ENCODE assay signal across 9 cellular contexts in genomic region chr15:64695571-64695992, GRCh38.
DNase-seq lines count a peak whose midpoint lies in the region; ATAC-seq and TF ChIP-seq lines count a peak whose summit lies in the region.
"Had no signal": no experiment of that assay in that cellular context is flagged by ENCODE, and none has a peak within 500 bp of the region (broad histone marks: within the 10 kb centered on the region; RNA-seq: fewer than 3 reads in every experiment).

No MANE protein-coding gene starts in this region.

- H3K9me3 Mint-ChIP-seq in GM23338, result no peaks in the 10 kb centered on the region

- H3F3A ChIP-seq in GM23338 (replicated peaks; ENCODE audit: low read depth), result peaks cover 60% of the 10 kb centered on the region

- peak overlapping the region in 2 of 3 donors; percentile 46 to 62 for H3K9ac ChIP-seq in skeletal muscle tissue (ENCODE audit: low read depth in 1 of 3, low read length in 3 of 3)

- peak overlapping the region; percentile 33 for H3K27ac ChIP-seq in GM23338 (ENCODE audit: low read depth)
- peak overlapping the region; percentile 60 to 92 (median 88) for H3K27ac ChIP-seq in esophagus muscularis mucosa (replicated peaks in 1 of 4)
- peak overlapping the region; percentile 51 for H3K27ac ChIP-seq in skeletal muscle tissue (ENCODE audit: low read depth, low read length)

- no peak overlapping the region; the same call in 1 of the 2 replicates for H3K4me2 ChIP-seq in GM23338

- H3K4me3 ChIP-seq in GM23338 (no peak overlapping the region), esophagus muscularis mucosa (no peak overlapping the region), skeletal muscle tissue (ENCODE audit: low read length in 3 of 3) (peak overlapping the region in 1 of 3 donors; percentile 8)

- H3K27me3 ChIP-seq in GM23338 (ENCODE audit: insufficient read depth) (no peaks in the 10 kb centered on the region), esophagus muscularis mucosa (no peaks in the 10 kb centered on the region), skeletal muscle tissue (ENCODE audit: control insufficient read depth in 3 of 3, insufficient read depth in 3 of 3, low read length in 3 of 3) (no peaks in the 10 kb centered on the region)

- no peak for TF ChIP-seq POLR2A in esophagus muscularis mucosa (IDR thresholded peaks at IDR 0.05; ENCODE audit: low read depth)

- no peaks in the 10 kb centered on the region for H3K9me2 ChIP-seq in GM23338 (ENCODE audit: insufficient read depth)

- peaks cover 24% of the 10 kb centered on the region for H3K27me3 Mint-ChIP-seq in GM23338 (ENCODE audit: insufficient read depth, low read depth, poor library complexity)

- H3K9me3 ChIP-seq in esophagus muscularis mucosa (no peaks in the 10 kb centered on the region), skeletal muscle tissue (ENCODE audit: control insufficient read depth in 3 of 3, low read length in 3 of 3) (no peaks in the 10 kb centered on the region)

- peaks cover 89% of the 10 kb centered on the region for H3K36me3 Mint-ChIP-seq in GM23338 (ENCODE audit: low read depth)

- intact Hi-C loops in esophagus muscularis mucosa (cut with DNase I), result no loop called here

- H2AFZ ChIP-seq in GM23338, result no peak overlapping the region

- no peak for TF ChIP-seq EP300 in esophagus muscularis mucosa (IDR thresholded peaks at IDR 0.05)

- no peak for ATAC-seq in GM23338
- ATAC-seq in GM21529 (IDR thresholded peaks at IDR 0.05; ENCODE audit: unreplicated experiment), result no peak
- no peak for ATAC-seq in GM18909 (IDR thresholded peaks at IDR 0.05; ENCODE audit: poor library complexity, unreplicated experiment)

- peaks cover 45% of the 10 kb centered on the region for H3K4me1 ChIP-seq in GM23338 (ENCODE audit: insufficient read depth)
- H3K4me1 ChIP-seq in esophagus muscularis mucosa, result peaks cover 98 to 100% (median 100%) of the 10 kb centered on the region in 4 donors
- peaks cover 83 to 94% (median 87%) of the 10 kb centered on the region in 3 donors for H3K4me1 ChIP-seq in skeletal muscle tissue (ENCODE audit: control insufficient read depth in 3 of 3, insufficient read depth in 3 of 3, low read length in 3 of 3)

- DNase-seq in GM23338 (ENCODE audit: low spot score) (no peak), NOMO-1 treated with dmso at 0.1 percent for 144 hours (lab: John Stamatoyannopoulos, UW; ENCODE audit: unreplicated experiment) (peak; percentile 73), esophagus muscularis mucosa (ENCODE audit: extremely low spot score) (no peak), 8988T (no peak), DMS153 treated with DMSO at 0.1 percent for 48 hours (lab: John Stamatoyannopoulos, UW; ENCODE audit: unreplicated experiment) (no peak)
- DNase-seq: activated CD4-positive, alpha-beta T cell treated with anti-CD3 and anti-CD28 coated beads for 1 hour had no signal

- H3K4me3 Mint-ChIP-seq in GM23338, result peak overlapping the region; percentile 3; the same call in 1 of the 3 replicates

- 34% methylated on average over 6 of the region's 6 CpGs for WGBS in esophagus muscularis mucosa

- peaks cover 80% of the 10 kb centered on the region for H3K4me1 Mint-ChIP-seq in GM23338

- H3K79me2 ChIP-seq in GM23338 (replicated peaks; ENCODE audit: insufficient read depth), result peaks cover 98% of the 10 kb centered on the region

- H3K27ac Mint-ChIP-seq in GM23338, result peak overlapping the region; percentile 58; the same call in 1 of the 2 replicates

- peaks cover 82% of the 10 kb centered on the region for H4K20me1 ChIP-seq in GM23338 (replicated peaks; ENCODE audit: insufficient read depth)

- peaks cover 52% of the 10 kb centered on the region for H3K36me3 ChIP-seq in GM23338 (ENCODE audit: insufficient read depth)
- peaks cover 0 to 27% (median 20%) of the 10 kb centered on the region in 4 donors for H3K36me3 ChIP-seq in esophagus muscularis mucosa
- H3K36me3 ChIP-seq in skeletal muscle tissue (ENCODE audit: control insufficient read depth in 3 of 3, insufficient read depth in 3 of 3, low read length in 3 of 3), result peaks cover 3 to 8% (median 8%) of the 10 kb centered on the region in 3 donors

- no peak for TF ChIP-seq CTCF in GM23338 (conservative IDR thresholded peaks at IDR 0.05; ENCODE audit: low read depth in 2 of 2)
- no peak for TF ChIP-seq CTCF in esophagus muscularis mucosa (IDR thresholded peaks at IDR 0.05)

TF ChIP-seq in GM23338, 12 proteins besides CTCF, POLR2A, EP300 and RAD21 (continues in another document):
- TF ChIP-seq NANOG (IDR thresholded peaks at IDR 0.05; ENCODE audit: borderline replicate concordance), result no peak
- no peak for TF ChIP-seq POLR2AphosphoS5 (IDR thresholded peaks at IDR 0.05; ENCODE audit: low read depth)
- no peak for TF ChIP-seq ZNF462 (CRISPR knock-in tag; IDR thresholded peaks at IDR 0.05)
- no peak for TF ChIP-seq STAT1 (IDR thresholded peaks at IDR 0.05; ENCODE audit: unreplicated experiment)
- TF ChIP-seq EZH2phosphoT487 (IDR thresholded peaks at IDR 0.05; ENCODE audit: unreplicated experiment), result no peak
- TF ChIP-seq ZNF114 (CRISPR knock-in tag; IDR thresholded peaks at IDR 0.05), result no peak
- no peak for TF ChIP-seq ZNF331 (CRISPR knock-in tag; IDR thresholded peaks at IDR 0.05; ENCODE audit: low read depth)
- TF ChIP-seq JUNB (IDR thresholded peaks at IDR 0.05; ENCODE audit: unreplicated experiment), result no peak
- no peak for TF ChIP-seq ETS1 (IDR thresholded peaks at IDR 0.05)
- TF ChIP-seq EZH2 (IDR thresholded peaks at IDR 0.05; ENCODE audit: low read depth, unreplicated experiment), result no peak
- TF ChIP-seq CREB1 (CRISPR knock-in tag; IDR thresholded peaks at IDR 0.05; ENCODE audit: low read depth), result no peak

Comparison
In these comparisons a context has a peak if more than half of its experiments do, and no peak if none do; other contexts are left out.
1. H3K27ac ChIP-seq: peak in every context shown above with its lines; median percentile 88 in esophagus muscularis mucosa; 51 in skeletal muscle tissue; 33 in GM23338.